28 cellular contexts compared by ENCODE assay signal in genomic region chrX:69140837-69141236, GRCh38.
"Had no signal": no experiment of that assay in that cellular context is flagged by ENCODE, and none has a peak within 500 bp of the region (broad histone marks: within the 10 kb centered on the region; RNA-seq: fewer than 3 reads in every experiment).

No MANE protein-coding gene starts in this region.

- DNase-seq: activated CD4-positive, alpha-beta memory T cell treated with anti-CD3 and anti-CD28 coated beads, Interleukin-2, amount 10 ng/mL, durations not matched to agents 7 days and 5 days; activated CD4-positive, alpha-beta T cell treated with anti-CD3 and anti-CD28 coated beads for 36 hours; activated CD4-positive, alpha-beta T cell treated with anti-CD3 and anti-CD28 coated beads, Interleukin-2, amount 10 ng/mL, durations not matched to agents 7 days and 5 days; activated CD4-positive, alpha-beta T cell treated with anti-CD3 and anti-CD28 coated beads, Interleukin-2, amount 50 U/mL, for 4 hours; activated CD4-positive, CD25-positive, alpha-beta regulatory T cell; activated CD4-positive, CD25-positive, alpha-beta regulatory T cell treated with anti-CD3 and anti-CD28 coated beads, Interleukin-2, amount 50 U/mL, for 72 hours; activated effector memory CD4-positive, alpha-beta T cell treated with Interleukin-2 at 50 U/mL for 16 hours; activated gamma-delta T cell treated with Interleukin-2 at 50 U/mL for 16 hours; activated naive CD4-positive, alpha-beta T cell treated with anti-CD3 and anti-CD28 coated beads for 36 hours; activated naive CD8-positive, alpha-beta T cell treated with anti-CD3 and anti-CD28 coated beads, Interleukin-2, amount 10 ng/mL, durations not matched to agents 7 days and 5 days; activated T-cell treated with anti-CD3 and anti-CD28 coated beads, Interleukin-2, amount 50 U/mL, for 4 hours; brain microvascular endothelial cell; cortex of kidney; dermis blood vessel endothelial cell; effector CD4-positive, alpha-beta T cell; effector memory CD8-positive, alpha-beta T cell; esophagus squamous epithelium; foreskin melanocyte; T-helper 1 cell; T-helper 17 cell had no signal

- H3K4me3 ChIP-seq: ascending aorta, esophagus squamous epithelium, gastroesophageal sphincter had no signal

- H3K4me3 Mint-ChIP-seq: activated CD4-positive, alpha-beta memory T cell treated with anti-CD3 and anti-CD28 coated beads, Interleukin-2, amount 10 ng/mL, durations not matched to agents 7 days and 5 days; activated CD4-positive, alpha-beta T cell treated with anti-CD3 and anti-CD28 coated beads for 36 hours; activated CD4-positive, alpha-beta T cell treated with anti-CD3 and anti-CD28 coated beads, Interleukin-2, amount 10 ng/mL, durations not matched to agents 7 days and 5 days; activated naive CD4-positive, alpha-beta T cell treated with anti-CD3 and anti-CD28 coated beads for 36 hours; activated naive CD8-positive, alpha-beta T cell treated with anti-CD3 and anti-CD28 coated beads, Interleukin-2, amount 10 ng/mL, durations not matched to agents 7 days and 5 days; activated T-cell treated with anti-CD3 and anti-CD28 coated beads, Interleukin-2, amount 50 U/mL, for 4 hours; activated T-helper 17 cell treated with anti-CD3 and anti-CD28 coated beads, Interleukin-2, amount 50 U/mL, for 72 hours; central memory CD8-positive, alpha-beta T cell; effector memory CD8-positive, alpha-beta T cell; T-helper 17 cell; T-helper 2 cell treated with Interferon-gamma antibody and Interleukin-4, amounts not matched to agents 5 μg/mL and 100 μg/mL, for 36 hours had no signal

- H3K9me3 ChIP-seq: ascending aorta, esophagus squamous epithelium, gastroesophageal sphincter had no signal

- H3K4me1 ChIP-seq: ascending aorta had no signal

- H3K9me3 Mint-ChIP-seq: activated CD4-positive, alpha-beta memory T cell treated with anti-CD3 and anti-CD28 coated beads, Interleukin-2, amount 10 ng/mL, durations not matched to agents 7 days and 5 days; activated CD4-positive, alpha-beta T cell treated with anti-CD3 and anti-CD28 coated beads, Interleukin-2, amount 10 ng/mL, durations not matched to agents 7 days and 5 days; activated naive CD4-positive, alpha-beta T cell treated with anti-CD3 and anti-CD28 coated beads for 36 hours; activated naive CD4-positive, alpha-beta T cell treated with anti-CD3 and anti-CD28 coated beads, Interleukin-2, amount 50 U/mL, for 72 hours; activated naive CD8-positive, alpha-beta T cell treated with anti-CD3 and anti-CD28 coated beads, Interleukin-2, amount 10 ng/mL, durations not matched to agents 7 days and 5 days; activated T-cell treated with anti-CD3 and anti-CD28 coated beads, Interleukin-2, amount 50 U/mL, for 4 hours; activated T-helper 17 cell treated with anti-CD3 and anti-CD28 coated beads, Interleukin-2, amount 50 U/mL, for 72 hours; central memory CD8-positive, alpha-beta T cell; effector memory CD8-positive, alpha-beta T cell; T-helper 2 cell treated with Interferon-gamma antibody and Interleukin-4, amounts not matched to agents 5 μg/mL and 100 μg/mL, for 36 hours had no signal

- H3K27me3 ChIP-seq: ascending aorta, brain microvascular endothelial cell, esophagus squamous epithelium, gastroesophageal sphincter had no signal

- H3K36me3 ChIP-seq: ascending aorta, brain microvascular endothelial cell, esophagus squamous epithelium, gastroesophageal sphincter had no signal

- H3K4me1 Mint-ChIP-seq: activated CD4-positive, alpha-beta memory T cell treated with anti-CD3 and anti-CD28 coated beads, Interleukin-2, amount 10 ng/mL, durations not matched to agents 7 days and 5 days; activated CD4-positive, alpha-beta T cell treated with anti-CD3 and anti-CD28 coated beads for 36 hours; activated CD4-positive, alpha-beta T cell treated with anti-CD3 and anti-CD28 coated beads, Interleukin-2, amount 10 ng/mL, durations not matched to agents 7 days and 5 days; activated naive CD8-positive, alpha-beta T cell treated with anti-CD3 and anti-CD28 coated beads, Interleukin-2, amount 10 ng/mL, durations not matched to agents 7 days and 5 days; activated T-helper 17 cell treated with anti-CD3 and anti-CD28 coated beads, Interleukin-2, amount 50 U/mL, for 72 hours; central memory CD8-positive, alpha-beta T cell; T-helper 17 cell had no signal

- H3K27ac Mint-ChIP-seq: activated CD4-positive, alpha-beta memory T cell treated with anti-CD3 and anti-CD28 coated beads, Interleukin-2, amount 10 ng/mL, durations not matched to agents 7 days and 5 days; activated CD4-positive, alpha-beta T cell treated with anti-CD3 and anti-CD28 coated beads for 36 hours; activated CD4-positive, alpha-beta T cell treated with anti-CD3 and anti-CD28 coated beads, Interleukin-2, amount 10 ng/mL, durations not matched to agents 7 days and 5 days; activated naive CD4-positive, alpha-beta T cell treated with anti-CD3 and anti-CD28 coated beads for 36 hours; activated naive CD4-positive, alpha-beta T cell treated with anti-CD3 and anti-CD28 coated beads, Interleukin-2, amount 50 U/mL, for 72 hours; activated naive CD8-positive, alpha-beta T cell treated with anti-CD3 and anti-CD28 coated beads, Interleukin-2, amount 10 ng/mL, durations not matched to agents 7 days and 5 days; activated T-helper 17 cell treated with anti-CD3 and anti-CD28 coated beads, Interleukin-2, amount 50 U/mL, for 72 hours; effector memory CD8-positive, alpha-beta T cell; T-helper 17 cell; T-helper 2 cell treated with Interferon-gamma antibody and Interleukin-4, amounts not matched to agents 5 μg/mL and 100 μg/mL, for 36 hours had no signal

- H3K36me3 Mint-ChIP-seq: activated naive CD4-positive, alpha-beta T cell treated with anti-CD3 and anti-CD28 coated beads, Interleukin-2, amount 50 U/mL, for 72 hours; activated naive CD8-positive, alpha-beta T cell treated with anti-CD3 and anti-CD28 coated beads, Interleukin-2, amount 10 ng/mL, durations not matched to agents 7 days and 5 days had no signal

- H3K27me3 Mint-ChIP-seq: activated T-helper 17 cell treated with anti-CD3 and anti-CD28 coated beads, Interleukin-2, amount 50 U/mL, for 72 hours; central memory CD8-positive, alpha-beta T cell had no signal

- ATAC-seq: activated CD4-positive, alpha-beta T cell treated with anti-CD3 and anti-CD28 coated beads for 36 hours; activated naive CD4-positive, alpha-beta T cell treated with anti-CD3 and anti-CD28 coated beads, Interleukin-2, amount 50 U/mL, for 72 hours; activated T-cell treated with anti-CD3 and anti-CD28 coated beads, Interleukin-2, amount 50 U/mL, for 4 hours; activated T-helper 17 cell treated with anti-CD3 and anti-CD28 coated beads, Interleukin-2, amount 50 U/mL, for 72 hours; effector memory CD8-positive, alpha-beta T cell; gastroesophageal sphincter; SK-N-SH treated with all-trans-retinoic acid at 6 μM for 48 hours; T-helper 17 cell had no signal

- H3K27ac ChIP-seq: ascending aorta, brain microvascular endothelial cell, epithelial cell of prostate, esophagus squamous epithelium, gastroesophageal sphincter had no signal
